1 cellular context compared by ENCODE assay signal in the genomic region with DNA sequence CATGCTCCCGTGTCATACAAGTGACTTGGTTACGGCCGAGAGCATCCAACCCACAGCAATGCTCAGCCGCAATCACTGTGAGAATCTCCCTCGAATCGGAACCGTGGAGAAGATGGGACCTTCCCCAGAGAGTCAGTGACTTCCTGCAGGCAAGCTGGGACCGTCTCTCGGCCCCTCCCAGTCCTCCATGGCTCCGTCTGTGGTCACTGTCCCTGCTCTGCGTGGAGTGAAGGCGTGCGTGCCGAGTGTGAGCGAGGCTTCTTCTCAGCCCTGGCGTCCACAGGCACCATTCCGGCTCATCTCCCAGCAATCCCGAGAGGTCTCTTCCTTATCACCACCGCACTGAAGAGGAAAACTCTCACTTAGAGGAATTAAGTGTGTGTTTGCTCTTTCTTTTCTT.
TF ChIP-seq lines count a peak whose summit lies in the region.

No MANE protein-coding gene starts in this region.

TF ChIP-seq in H1, 55 proteins besides CTCF, POLR2A, EP300 and RAD21:
- TF ChIP-seq TCF12 (IDR thresholded peaks at IDR 0.05; ENCODE audit: low read depth, low read length), result no peak
- TF ChIP-seq JUND (IDR thresholded peaks at IDR 0.05; ENCODE audit: low read length), result no peak
- TF ChIP-seq SIN3A (conservative IDR thresholded peaks at IDR 0.05 in 1 of 2, IDR thresholded peaks at IDR 0.05 in 1 of 2; ENCODE audit: low read depth in 1 of 2, low read length in 2 of 2), result no peak
- TF ChIP-seq E2F6 (IDR thresholded peaks at IDR 0.05), result no peak
- no peak for TF ChIP-seq RBBP5 (IDR thresholded peaks at IDR 0.05; ENCODE audit: borderline replicate concordance, low read depth, low read length)
- TF ChIP-seq TAF1 (IDR thresholded peaks at IDR 0.05; ENCODE audit: low read depth, low read length), result no peak
- TF ChIP-seq PHF8 (conservative IDR thresholded peaks at IDR 0.05; ENCODE audit: low read depth, low read length), result no peak
- TF ChIP-seq MAX (IDR thresholded peaks at IDR 0.05), result no peak
- no peak for TF ChIP-seq CHD2 (IDR thresholded peaks at IDR 0.05; ENCODE audit: low read length)
- no peak for TF ChIP-seq CREB1 (IDR thresholded peaks at IDR 0.05)
- TF ChIP-seq MAFK (IDR thresholded peaks at IDR 0.05; ENCODE audit: low read depth, low read length), result no peak
- TF ChIP-seq GABPA (IDR thresholded peaks at IDR 0.05; ENCODE audit: borderline replicate concordance, insufficient read depth, low read length), result no peak
- no peak for TF ChIP-seq KDM5A (IDR thresholded peaks at IDR 0.05; ENCODE audit: low read length)
- no peak for TF ChIP-seq FOSL1 (IDR thresholded peaks at IDR 0.05; ENCODE audit: insufficient read depth, low read depth, low read length)
- TF ChIP-seq RNF2 (IDR thresholded peaks at IDR 0.05; ENCODE audit: borderline replicate concordance, low read depth, low read length, missing control alignments, poor library complexity, severe bottlenecking), result no peak
- TF ChIP-seq, protein P1, sequence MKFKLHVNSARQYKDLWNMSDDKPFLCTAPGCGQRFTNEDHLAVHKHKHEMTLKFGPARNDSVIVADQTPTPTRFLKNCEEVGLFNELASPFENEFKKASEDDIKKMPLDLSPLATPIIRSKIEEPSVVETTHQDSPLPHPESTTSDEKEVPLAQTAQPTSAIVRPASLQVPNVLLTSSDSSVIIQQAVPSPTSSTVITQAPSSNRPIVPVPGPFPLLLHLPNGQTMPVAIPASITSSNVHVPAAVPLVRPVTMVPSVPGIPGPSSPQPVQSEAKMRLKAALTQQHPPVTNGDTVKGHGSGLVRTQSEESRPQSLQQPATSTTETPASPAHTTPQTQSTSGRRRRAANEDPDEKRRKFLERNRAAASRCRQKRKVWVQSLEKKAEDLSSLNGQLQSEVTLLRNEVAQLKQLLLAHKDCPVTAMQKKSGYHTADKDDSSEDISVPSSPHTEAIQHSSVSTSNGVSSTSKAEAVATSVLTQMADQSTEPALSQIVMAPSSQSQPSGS (IDR thresholded peaks at IDR 0.05; ENCODE audit: low read length), result no peak
- TF ChIP-seq SIX5 (IDR thresholded peaks at IDR 0.05; ENCODE audit: low read depth, low read length), result no peak
